1 cellular context compared by ENCODE assay signal in the genomic region with DNA sequence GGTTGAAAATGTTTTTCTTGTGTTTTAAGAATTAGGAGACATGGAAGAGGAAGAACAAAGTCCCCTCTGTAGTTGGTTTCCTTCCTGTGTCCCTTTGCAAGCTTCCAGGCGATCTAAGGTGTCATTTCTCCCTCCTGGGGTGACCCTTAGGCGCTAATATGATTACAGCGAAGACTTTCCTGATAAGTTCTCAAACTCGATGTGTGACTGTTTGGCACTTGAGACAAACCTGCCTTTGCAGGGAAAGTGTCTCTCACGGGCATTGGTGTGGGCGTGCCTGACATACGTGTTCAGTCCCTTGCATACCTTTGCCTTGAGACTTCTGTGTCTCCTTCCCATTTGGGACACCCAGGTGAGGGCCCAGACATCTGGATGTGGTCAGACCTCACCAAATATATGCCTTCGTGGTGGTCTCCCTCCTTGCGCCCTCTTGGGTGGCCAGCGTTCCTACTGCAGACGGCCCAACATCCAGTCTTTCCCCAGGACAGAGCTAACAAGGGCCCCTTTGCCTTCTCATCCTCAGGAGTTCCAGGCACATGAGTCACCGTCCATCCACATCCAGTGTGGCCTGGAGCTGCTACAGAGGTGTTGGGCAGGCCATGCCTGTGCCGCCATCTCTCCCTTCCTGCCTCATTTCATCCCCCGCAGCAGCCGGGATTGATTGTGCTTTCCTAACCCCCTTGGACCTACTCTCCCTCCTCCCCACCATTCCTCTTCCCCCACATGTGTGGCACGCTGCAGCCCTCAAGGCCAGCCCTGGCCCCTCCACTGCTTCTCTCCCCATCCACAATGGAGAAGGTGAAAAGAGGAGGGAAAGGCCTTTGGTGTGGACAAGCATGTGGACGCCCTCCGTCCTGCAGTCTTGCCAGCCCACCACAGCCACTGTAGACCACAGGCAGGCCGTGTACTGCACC.
TF ChIP-seq lines count a peak whose summit lies in the region.

No MANE protein-coding gene starts in this region.

TF ChIP-seq in SK-N-SH, 30 proteins besides CTCF, POLR2A, EP300 and RAD21:
- TF ChIP-seq MXI1 (IDR thresholded peaks at IDR 0.05; ENCODE audit: low read depth, low read length) (no peak), FOSL2 (IDR thresholded peaks at IDR 0.05; ENCODE audit: borderline replicate concordance, low read depth) (peak; percentile 71; the same call in 1 of the 2 replicates), USF1 (IDR thresholded peaks at IDR 0.05; ENCODE audit: borderline replicate concordance, low read depth) (no peak), POLR2AphosphoS5 (IDR thresholded peaks at IDR 0.05; ENCODE audit: low read depth, low read length) (no peak)
